ENCODE assay signal across 30 cellular contexts in the genomic region with DNA sequence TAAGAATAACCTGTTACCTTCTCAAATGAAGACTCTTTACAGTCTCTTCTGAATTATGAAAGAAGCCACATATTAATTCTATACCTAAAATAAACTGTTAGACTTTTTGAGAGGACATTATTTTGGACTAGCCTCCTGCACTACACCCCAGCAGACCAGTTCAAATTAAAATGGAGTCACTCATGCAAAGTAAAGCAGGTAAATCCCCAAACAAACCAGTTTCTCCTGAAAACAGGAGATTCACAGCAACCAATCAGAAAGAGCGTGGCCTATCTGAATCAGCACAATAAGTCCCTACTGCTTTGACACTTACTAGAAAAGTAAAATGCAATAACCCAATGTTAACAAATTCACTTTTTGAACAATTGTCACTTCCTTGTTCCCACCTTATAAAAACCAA. TPM values are rescaled to one million over a fixed set of nuclear protein-coding genes. Genes with fewer than 3 reads are reported as not detected.
DNase-seq lines count a peak whose midpoint lies in the region; ATAC-seq, FAIRE-seq and TF ChIP-seq lines count a peak whose summit lies in the region.
"Had no signal": no experiment of that assay in that cellular context is flagged by ENCODE, and none has a peak within 500 bp of the region (broad histone marks: within the 10 kb centered on the region; RNA-seq: fewer than 3 reads in every experiment).

No MANE protein-coding gene starts in this region.

- no peaks in the 10 kb centered on the region for H3K36me3 ChIP-seq in GM12878 (ENCODE audit: control insufficient read depth in 2 of 2, insufficient read depth in 2 of 2, low read length in 1 of 2)
- H3K36me3 ChIP-seq: pancreas, suprapubic skin, upper lobe of right lung had no signal

- TF ChIP-seq POLR2A in GM12878 (IDR thresholded peaks at IDR 0.05; ENCODE audit: low read depth, low read length): no peak

- H3K4me3 Mint-ChIP-seq in CD4-positive, alpha-beta T cell: no peak overlapping the region
- H3K4me3 Mint-ChIP-seq in naive B cell: no peak overlapping the region
- H3K4me3 Mint-ChIP-seq: activated CD4-positive, alpha-beta T cell treated with anti-CD3 and anti-CD28 coated beads, Interleukin-2, amount 10 ng/mL, durations not matched to agents 7 days and 5 days; activated naive CD8-positive, alpha-beta T cell had no signal

- no peak overlapping the region for H3K4me3 ChIP-seq in GM12865 (ENCODE audit: low read depth, low read length)
- no peak overlapping the region for H3K4me3 ChIP-seq in GM12878
- H3K4me3 ChIP-seq: heart left ventricle, lung, mucosa of descending colon, pancreas, suprapubic skin, upper lobe of right lung had no signal

- SMC1A ChIA-PET in GM12878 (lab: Charles Lee; ENCODE audit: uncharacterized antibody, unreplicated experiment): no interaction called here

- H3K27me3 ChIP-seq in CD4-positive, alpha-beta T cell (ENCODE audit: control insufficient read depth, insufficient read depth, low read length): no peaks in the 10 kb centered on the region
- H3K27me3 ChIP-seq in GM12878 (replicated peaks in 1 of 2; ENCODE audit: control insufficient read depth in 2 of 2, insufficient read depth in 2 of 2, low read length in 1 of 2): no peaks in the 10 kb centered on the region
- H3K27me3 ChIP-seq: foreskin keratinocyte, heart left ventricle, pancreas, suprapubic skin, upper lobe of right lung had no signal

- BruUV-seq in GM12878 (replicated peaks; lab: Mats Ljungman, UMichigan): no TSS peak

- H3K9me3 Mint-ChIP-seq in CD4-positive, alpha-beta T cell: no peaks in the 10 kb centered on the region
- H3K9me3 Mint-ChIP-seq in naive B cell: peaks cover 0 to 2% (median 0%) of the 10 kb centered on the region in 7 donors
- H3K9me3 Mint-ChIP-seq: activated CD4-positive, alpha-beta T cell treated with anti-CD3 and anti-CD28 coated beads, Interleukin-2, amount 10 ng/mL, durations not matched to agents 7 days and 5 days had no signal

- in situ Hi-C loops in GM12878 (cut with MboI): no loop called here

- peak overlapping the region; percentile 18 for H3K27ac Mint-ChIP-seq in CD4-positive, alpha-beta T cell
- H3K27ac Mint-ChIP-seq in naive B cell: peak overlapping the region in 5 of 6 donors; percentile 30 to 79 (median 56)
- H3K27ac Mint-ChIP-seq: activated CD4-positive, alpha-beta T cell treated with anti-CD3 and anti-CD28 coated beads, Interleukin-2, amount 10 ng/mL, durations not matched to agents 7 days and 5 days had no signal

- H3K79me2 ChIP-seq in GM12878 (ENCODE audit: control insufficient read depth, insufficient read depth, low read length): peaks cover 16% of the 10 kb centered on the region

- H3K4me1 Mint-ChIP-seq in CD4-positive, alpha-beta T cell (ENCODE audit: low read depth): peaks cover 73% of the 10 kb centered on the region
- H3K4me1 Mint-ChIP-seq in naive B cell: peaks cover 34 to 61% (median 40%) of the 10 kb centered on the region in 3 donors

- no peak for TF ChIP-seq EP300 in GM12878 (IDR thresholded peaks at IDR 0.05; ENCODE audit: borderline replicate concordance in 1 of 2, control insufficient read depth in 1 of 2, low read depth in 2 of 2, low read length in 2 of 2)

- H3K9me3 ChIP-seq in CD4-positive, alpha-beta T cell (ENCODE audit: control insufficient read depth, low read length): no peaks in the 10 kb centered on the region
- H3K9me3 ChIP-seq in GM12878 (replicated peaks; ENCODE audit: control insufficient read depth, insufficient read depth, low read length): no peaks in the 10 kb centered on the region
- H3K9me3 ChIP-seq: heart left ventricle, mucosa of descending colon, pancreas, suprapubic skin, upper lobe of right lung had no signal

- RAD21 ChIA-PET in GM12878 (lab: Charles Lee; ENCODE audit: unreplicated experiment): no interaction called here

- no peak for DNase-seq in CD4-positive, alpha-beta T cell
- DNase-seq in GM12865 (ENCODE audit: low read depth) (peak; percentile 7), GM12878 (ENCODE audit: low read depth, low spot score) (no peak), naive B cell (no peak), SW 1271 (lab: John Stamatoyannopoulos, UW) (no peak), NCI-H748 treated with DMSO at 0.1 percent for 48 hours (lab: John Stamatoyannopoulos, UW) (no peak)
- DNase-seq in activated CD4-positive, alpha-beta T cell treated with anti-CD3 and anti-CD28 coated beads, Interleukin-2, amount 50 U/mL, for 1 hour: no peak
- DNase-seq: activated CD4-positive, alpha-beta T cell treated with anti-CD3 and anti-CD28 coated beads, Interleukin-2, amount 10 ng/mL, durations not matched to agents 7 days and 5 days; foreskin keratinocyte; H7; heart left ventricle; mucosa of descending colon; NCI-H1105; NCI-H187; NCI-H2171; pancreas; retina; SIG-M5; small intestine; stimulated activated naive CD4-positive, alpha-beta T cell treated with Interleukin-2 at 50 U/mL for 16 hours; T-helper 9 cell; upper lobe of right lung; WERI-Rb-1 had no signal

- TF ChIP-seq RAD21 in GM12878 (IDR thresholded peaks at IDR 0.05; ENCODE audit: insufficient read depth, low read depth, low read length): no peak

- no peak overlapping the region for H3K4me2 ChIP-seq in GM12878 (ENCODE audit: control insufficient read depth, insufficient read depth)

- peaks cover 5% of the 10 kb centered on the region; the same call in 1 of the 2 replicates for H3K4me1 ChIP-seq in GM12878 (ENCODE audit: control insufficient read depth, insufficient read depth, low read length)
- H3K4me1 ChIP-seq: foreskin keratinocyte had no signal

- no peak for ATAC-seq in CD4-positive, alpha-beta T cell (ENCODE audit: poor library complexity)
- ATAC-seq in GM12878 (peak; percentile 77), naive B cell (ENCODE audit: low read depth in 2 of 2) (no peak)
- ATAC-seq: foreskin keratinocyte, heart left ventricle, mucosa of descending colon, pancreas, upper lobe of right lung had no signal

- no peak overlapping the region for H3K9ac ChIP-seq in GM12878 (ENCODE audit: control insufficient read depth, insufficient read depth, low read length)

- H3K36me3 Mint-ChIP-seq in CD4-positive, alpha-beta T cell (ENCODE audit: low read depth): peaks cover 52% of the 10 kb centered on the region
- peaks cover 0 to 18% of the 10 kb centered on the region in 2 donors for H3K36me3 Mint-ChIP-seq in naive B cell

- POLR2A ChIA-PET in CD4-positive, alpha-beta T cell (lab: Charles Lee): no interaction called here
- POLR2A ChIA-PET in GM12878 (lab: Charles Lee): no interaction called here

- WGBS in GM12878 (ENCODE audit: insufficient coverage, insufficient replicate concordance, low lambda C conversion rate, missing lambda C conversion rate): 100% methylated on average over 1 of the region's 1 CpG

- CTCF ChIA-PET in CD4-positive, alpha-beta T cell (lab: Charles Lee): no interaction called here
- CTCF ChIA-PET in GM12878 (lab: Yijun Ruan, JAX): no interaction called here

- H3K27ac ChIP-seq in CD4-positive, alpha-beta T cell (ENCODE audit: low read depth, low read length): no peak overlapping the region
- H3K27ac ChIP-seq in GM12878 (ENCODE audit: control insufficient read depth, insufficient read depth): no peak overlapping the region
- H3K27ac ChIP-seq: foreskin keratinocyte, heart left ventricle, pancreas, suprapubic skin, upper lobe of right lung, WERI-Rb-1 had no signal

- FAIRE-seq in GM12878 (lab: Jason Lieb, UNC): no peak
- FAIRE-seq: bronchial epithelial cell, colon, D721Med, HTR-8/SVneo, pancreas, small intestine had no signal

- intact Hi-C loops in CD4-positive, alpha-beta T cell (cut with DNase I, micrococcal nuclease): no loop called here
- intact Hi-C loops in GM12878 (cut with micrococcal nuclease; ENCODE audit: unreplicated experiment): no loop called here

- no peak for TF ChIP-seq CTCF in CD4-positive, alpha-beta T cell (IDR thresholded peaks at IDR 0.05)
- TF ChIP-seq CTCF in GM12865 (IDR thresholded peaks at IDR 0.05; ENCODE audit: insufficient read depth, low read depth, low read length, missing control alignments) (no peak), GM12878 (IDR thresholded peaks at IDR 0.05 in 2 of 3, conservative IDR thresholded peaks at IDR 0.05 in 1 of 3; ENCODE audit: control insufficient read depth in 2 of 3, extremely low read depth in 1 of 3, insufficient read depth in 1 of 3, low read depth in 3 of 3, low read length in 3 of 3) (no peak)

- H4K20me1 ChIP-seq in GM12878 (ENCODE audit: control insufficient read depth, insufficient read depth): no peaks in the 10 kb centered on the region

- H2AFZ ChIP-seq in GM12878 (ENCODE audit: control insufficient read depth, low read depth, low read length): no peak overlapping the region

- H3K27me3 Mint-ChIP-seq in CD4-positive, alpha-beta T cell: no peaks in the 10 kb centered on the region
- no peaks in the 10 kb centered on the region for H3K27me3 Mint-ChIP-seq in naive B cell
- H3K27me3 Mint-ChIP-seq: activated CD4-positive, alpha-beta T cell treated with anti-CD3 and anti-CD28 coated beads, Interleukin-2, amount 10 ng/mL, durations not matched to agents 7 days and 5 days; activated naive CD8-positive, alpha-beta T cell had no signal

RNA-seq across cellular contexts. Expression of a gene that starts 58.8 kb away (rescaled TPM):
- total RNA-seq in CD4-positive, alpha-beta T cell: 100 to 1,000 TPM in 1 of 2 experiments, 10 to 100 TPM in 1; 100.0 to 110 TPM
- total RNA-seq in GM12878 (2013; cell fraction: nucleolus; rRNA removed): 45.5 and 45.8 TPM in 2 replicates
- total RNA-seq in GM12878 (2014; rRNA removed) (51.1 and 61.7 TPM in 2 replicates), GM12878 (2014; rRNA removed; fragmentation: Illumina TruSeq; extraction: Trizol) (64.5 and 67.6 TPM in 2 replicates), GM12878 (2021) (104 and 108 TPM in 2 replicates)
- polyA plus RNA-seq in GM12878 (2011; ENCODE audit: low read depth): 16.2 TPM
- polyA plus RNA-seq in GM12878 (2011; rRNA removed) (68.6 and 76.7 TPM in 2 replicates), GM12878 (2014; fragmentation: Illumina TruSeq; extraction: Trizol) (56.7 and 67.8 TPM in 2 replicates), GM12878 (2014; fragmentation: Nextera tagmentation; extraction: Ambion mirVana) (10 to 100 TPM; 12.5 to 17.6 TPM), GM12878 (2014; rRNA removed) (32.5 and 39.3 TPM in 2 replicates), GM12878 (2016; fragmentation: Nextera tagmentation; extraction: Ambion mirVana) (10 to 100 TPM; 48.0 to 54.3 TPM), naive B cell (ENCODE audit: low read depth in 6 of 6) (10 to 100 TPM; 23.8 to 61.3 (median 54.9) TPM)
- 62.5 and 74.4 TPM in 2 replicates for polyA plus RNA-seq in GM12878 (2011; cell fraction: cytosol; rRNA removed)
- 22.7 and 24.8 TPM in 2 replicates for polyA plus RNA-seq in GM12878 (2011; cell fraction: nucleus; rRNA removed)
- 26.0 and 27.3 TPM in 2 replicates for polyA plus RNA-seq in GM12878 (2012)
- polyA minus RNA-seq in GM12878 (2011; rRNA and poly(A)+ RNA removed): 105 and 178 TPM in 2 replicates
- polyA minus RNA-seq in GM12878 (2011; cell fraction: cytosol; rRNA and poly(A)+ RNA removed): 40.0 and 48.8 TPM in 2 replicates
- 19.6 and 30.6 TPM in 2 replicates for polyA minus RNA-seq in GM12878 (2011; cell fraction: nucleus; rRNA and poly(A)+ RNA removed)
